15 cellular contexts compared by ENCODE assay signal in the genomic region with DNA sequence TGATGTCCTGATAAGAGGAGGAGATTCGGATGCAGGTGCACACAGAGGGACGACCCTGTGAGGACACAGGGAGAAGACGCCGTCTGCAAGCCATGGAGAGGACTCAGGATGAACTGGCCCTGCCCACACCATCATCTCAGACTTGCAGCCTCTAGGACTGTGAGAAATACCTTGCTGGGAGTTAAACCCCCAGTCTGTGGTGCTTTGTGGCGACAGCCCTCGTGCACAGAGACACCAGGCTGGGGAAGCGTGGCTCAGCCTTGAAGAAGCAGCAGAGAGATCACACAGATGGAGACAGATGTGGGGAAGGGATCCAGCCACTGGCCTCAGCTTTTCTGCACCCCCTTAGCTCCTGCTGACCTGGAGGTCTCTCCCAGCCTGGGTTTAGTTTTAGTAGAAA.
"Had no signal": no experiment of that assay in that cellular context is flagged by ENCODE, and none has a peak within 500 bp of the region (broad histone marks: within the 10 kb centered on the region; RNA-seq: fewer than 3 reads in every experiment).

No MANE protein-coding gene starts in this region.

- H3K9me3 ChIP-seq: heart left ventricle, ovary had no signal

- ATAC-seq: esophagus mucosa; heart left ventricle; naive thymus-derived CD4-positive, alpha-beta T cell; right cardiac atrium had no signal

- H3K27ac Mint-ChIP-seq: naive thymus-derived CD4-positive, alpha-beta T cell; progenitor cell of endocrine pancreas had no signal

- H3K36me3 Mint-ChIP-seq: naive thymus-derived CD4-positive, alpha-beta T cell; type B pancreatic cell had no signal

- H3K27me3 ChIP-seq: heart left ventricle, ovary had no signal

- H3K4me3 ChIP-seq: heart left ventricle, ovary had no signal

- H3K36me3 ChIP-seq: heart left ventricle, ovary had no signal

- H3K4me3 Mint-ChIP-seq: nephron progenitor cell, type B pancreatic cell had no signal

- H3K9me3 Mint-ChIP-seq: naive thymus-derived CD4-positive, alpha-beta T cell; nephron progenitor cell; type B pancreatic cell had no signal

- DNase-seq: dermis blood vessel endothelial cell; heart left ventricle; hypothalamus; kidney glomerular epithelial cell; naive thymus-derived CD4-positive, alpha-beta T cell; nephron progenitor cell; nucleus accumbens; ovary; small intestine; stimulated activated CD4-positive, alpha-beta T cell treated with anti-CD3 and anti-CD28 coated beads, Interleukin-12 subunit alpha, Interleukin-12 subunit beta, amount 100 ng/mL, for 4 hours; stimulated activated naive CD4-positive, alpha-beta T cell treated with Interleukin-2 at 50 U/mL for 16 hours had no signal

- H3K27ac ChIP-seq: heart left ventricle, ovary had no signal
